In genomic region chr7:35694161-35694783, GRCh38 we compare ENCODE assay signal across 8 cellular contexts. TPM values are rescaled to one million over a fixed set of nuclear protein-coding genes. Genes with fewer than 3 reads are reported as not detected.
DNase-seq lines count a peak whose midpoint lies in the region; ATAC-seq and TF ChIP-seq lines count a peak whose summit lies in the region.

No MANE protein-coding gene starts in this region.

- no peaks in the 10 kb centered on the region for H3K36me3 ChIP-seq in CD4-positive, CD25-positive, alpha-beta regulatory T cell (ENCODE audit: control insufficient read depth, insufficient read depth, low read length)
- H3K36me3 ChIP-seq in WERI-Rb-1, result peaks cover 3% of the 10 kb centered on the region
- peaks cover 29% of the 10 kb centered on the region for H3K36me3 ChIP-seq in neuron (ENCODE audit: insufficient read depth, low read length)

- peaks cover 9% of the 10 kb centered on the region for H3K36me3 Mint-ChIP-seq in CD4-positive, CD25-positive, alpha-beta regulatory T cell

- peaks cover 37 to 55% (median 46%) of the 10 kb centered on the region in 4 donors for H3K4me1 Mint-ChIP-seq in CD4-positive, CD25-positive, alpha-beta regulatory T cell

- no peak for DNase-seq in CD4-positive, CD25-positive, alpha-beta regulatory T cell
- DNase-seq in WERI-Rb-1 (no peak), fibroblast of gingiva (ENCODE audit: low read depth) (peak; percentile 6), MV-4-11 (lab: John Stamatoyannopoulos, UW) (no peak), cortex of kidney (lab: John Stamatoyannopoulos, UW) (no peak)

- H3K27me3 Mint-ChIP-seq in CD4-positive, CD25-positive, alpha-beta regulatory T cell, result no peaks in the 10 kb centered on the region

- H3K4me3 Mint-ChIP-seq in CD4-positive, CD25-positive, alpha-beta regulatory T cell, result peak overlapping the region; percentile 89 to 98 (median 94)

- no peaks in the 10 kb centered on the region for H3K9me3 ChIP-seq in CD4-positive, CD25-positive, alpha-beta regulatory T cell (ENCODE audit: control insufficient read depth in 2 of 2, low read length in 2 of 2)
- H3K9me3 ChIP-seq in WERI-Rb-1 (ENCODE audit: severe bottlenecking) (no peaks in the 10 kb centered on the region), neuron (ENCODE audit: low read length) (no peaks in the 10 kb centered on the region)

- peak overlapping the region; percentile 99 for H3K4me3 ChIP-seq in CD4-positive, CD25-positive, alpha-beta regulatory T cell (ENCODE audit: low read depth, low read length)
- H3K4me3 ChIP-seq in WERI-Rb-1 (ENCODE audit: low read depth, low read length), result peak overlapping the region; percentile 87
- peak overlapping the region; percentile 89 for H3K4me3 ChIP-seq in neuron (ENCODE audit: low read length)

- peak overlapping the region; percentile 93 for H2AFZ ChIP-seq in neuron (ENCODE audit: low read depth, low read length)

- no peaks in the 10 kb centered on the region for H3K27me3 ChIP-seq in CD4-positive, CD25-positive, alpha-beta regulatory T cell (ENCODE audit: control insufficient read depth, insufficient read depth, low read length)
- H3K27me3 ChIP-seq in WERI-Rb-1 (ENCODE audit: insufficient read depth, low read depth, severe bottlenecking) (no peaks in the 10 kb centered on the region), neuron (ENCODE audit: insufficient read depth, low read length) (no peaks in the 10 kb centered on the region)

- no peaks in the 10 kb centered on the region for H3K9me3 Mint-ChIP-seq in CD4-positive, CD25-positive, alpha-beta regulatory T cell

- peak overlapping the region; percentile 93 for H3K27ac ChIP-seq in CD4-positive, CD25-positive, alpha-beta regulatory T cell (ENCODE audit: insufficient read depth, low read length, poor library complexity, severe bottlenecking)
- H3K27ac ChIP-seq in WERI-Rb-1, result peak overlapping the region; percentile 89

- no peak for ATAC-seq in CD4-positive, CD25-positive, alpha-beta regulatory T cell (ENCODE audit: low read depth in 2 of 2)
- ATAC-seq in GM19455 (IDR thresholded peaks at IDR 0.05; ENCODE audit: unreplicated experiment), result peak; percentile 27
- ATAC-seq in HG03460 (IDR thresholded peaks at IDR 0.05; ENCODE audit: unreplicated experiment), result peak; percentile 15

- H3K27ac Mint-ChIP-seq in CD4-positive, CD25-positive, alpha-beta regulatory T cell, result peak overlapping the region; percentile 97 to 99 (median 97)

- peaks cover 53% of the 10 kb centered on the region for H3K4me1 ChIP-seq in CD4-positive, CD25-positive, alpha-beta regulatory T cell (ENCODE audit: control insufficient read depth, insufficient read depth, low read length, poor library complexity, severe bottlenecking)
- peaks cover 34% of the 10 kb centered on the region for H3K4me1 ChIP-seq in neuron (ENCODE audit: insufficient read depth, low read length)

- no peak for TF ChIP-seq CTCF in WERI-Rb-1 (IDR thresholded peaks at IDR 0.05; ENCODE audit: low read depth, low read length)

RNA-seq across cellular contexts. Expression of gene HERPUD2, which starts 0.7 kb away (rescaled TPM):
- 113 TPM for total RNA-seq in CD4-positive, CD25-positive, alpha-beta regulatory T cell
- 10 to 100 TPM; 75.2 to 81.3 (median 79.7) TPM for polyA plus RNA-seq in CD4-positive, CD25-positive, alpha-beta regulatory T cell

Comparison
In these comparisons a context has a peak if more than half of its experiments do, and no peak if none do; other contexts are left out.
1. ATAC-seq: peak in GM19455 (single experiment) and HG03460 (single experiment); none in CD4-positive, CD25-positive, alpha-beta regulatory T cell (0 of 2).
2. Peak in every context shown above with its lines, with median percentiles within 50 percentile points of each other: H3K4me3 ChIP-seq.